8 cellular contexts compared by ENCODE assay signal in genomic region chr3:153161714-153162512, GRCh38. TPM values are rescaled to one million over a fixed set of nuclear protein-coding genes. Genes with fewer than 3 reads are reported as not detected.
DNase-seq lines count a peak whose midpoint lies in the region; ATAC-seq and TF ChIP-seq lines count a peak whose summit lies in the region.

Gene RAP2B (plus strand): TSS chr3:153162226. CDS start chr3:153162694, 468 bp downstream.

- 0 to 1% (median 0%) methylated on average over 26 to 91 of the region's 91 CpGs for WGBS in adrenal gland, 4 donors
- WGBS in heart right ventricle, 2 donors, result 0 to 1% methylated on average over 87 to 91 of the region's 91 CpGs
- WGBS in upper lobe of left lung, 2 donors, result 0 to 1% methylated on average over 17 to 69 of the region's 91 CpGs

- H3K4me1 ChIP-seq in adrenal gland (replicated peaks in 1 of 2), result peaks cover 0 to 6% of the 10 kb centered on the region in 2 donors
- H3K4me1 ChIP-seq in heart right ventricle, result peaks cover 0 to 38% (median 33%) of the 10 kb centered on the region in 9 donors
- H3K4me1 ChIP-seq in upper lobe of left lung, result peaks cover 22 to 40% (median 28%) of the 10 kb centered on the region in 4 donors

- H3K27ac ChIP-seq in adrenal gland, result peak within 1 kb of the TSS; percentile 82 to 96 (median 93)
- peak within 1 kb of the TSS; percentile 82 to 96 (median 92) for H3K27ac ChIP-seq in heart right ventricle
- peak within 1 kb of the TSS; percentile 92 to 97 (median 96) for H3K27ac ChIP-seq in upper lobe of left lung

- TF ChIP-seq CTCF in GM10266 (IDR thresholded peaks at IDR 0.05; ENCODE audit: control insufficient read depth, insufficient read depth, low read depth, missing control alignments) (no peak), adrenal gland (IDR thresholded peaks at IDR 0.05) (peak in 1 of 6 experiments; percentile 23), heart right ventricle (IDR thresholded peaks at IDR 0.05) (peak in 2 of 9 donors; percentile 12 to 16), upper lobe of left lung (IDR thresholded peaks at IDR 0.05) (peak in 4 of 6 experiments; percentile 17 to 54 (median 31))

- peak in 1 of 4 donors; percentile 74 for TF ChIP-seq EP300 in upper lobe of left lung (IDR thresholded peaks at IDR 0.05)

- no peaks in the 10 kb centered on the region for H3K9me3 ChIP-seq in adrenal gland (replicated peaks in 1 of 3)
- H3K9me3 ChIP-seq in heart right ventricle, result no peaks in the 10 kb centered on the region
- H3K9me3 ChIP-seq in upper lobe of left lung, result no peaks in the 10 kb centered on the region

- TF ChIP-seq POLR2A in adrenal gland (IDR thresholded peaks at IDR 0.05) (peak; percentile 89 to 93), upper lobe of left lung (IDR thresholded peaks at IDR 0.05) (peak; percentile 71 to 99 (median 94))

- H3K4me3 ChIP-seq in adrenal gland, result peak within 1 kb of the TSS; percentile 50 to 91 (median 72)
- H3K4me3 ChIP-seq in heart right ventricle, result peak within 1 kb of the TSS; percentile 68 to 96 (median 82)
- peak within 1 kb of the TSS; percentile 70 to 94 (median 84) for H3K4me3 ChIP-seq in upper lobe of left lung

- ATAC-seq in HG02571 (IDR thresholded peaks at IDR 0.05; ENCODE audit: unreplicated experiment) (peak; percentile 46), heart right ventricle (peak; percentile 87 to 98 (median 92)), upper lobe of left lung (ENCODE audit: low FRiP score in 2 of 2) (peak; percentile 93 to 94)

- intact Hi-C loops in adrenal gland (cut with DNase I) (no loop called here), heart right ventricle (cut with DNase I) (loop anchor here in 8 of 10 donors (5.0 to 10.0 kb wide), 9 partner anchors 60 to 603 kb away; no protein-coding TSS in a partner anchor), posterior vena cava (cut with DNase I) (loop anchor here (10.0 kb wide), 2 partner anchors 107 to 603 kb away; no protein-coding TSS in a partner anchor)

- H3K36me3 ChIP-seq in adrenal gland (replicated peaks in 1 of 2) (no peaks in the 10 kb centered on the region), heart right ventricle (peaks cover 0 to 7% (median 0%) of the 10 kb centered on the region in 9 donors), upper lobe of left lung (no peaks in the 10 kb centered on the region)

- H3K27me3 ChIP-seq in adrenal gland, result no peaks in the 10 kb centered on the region
- H3K27me3 ChIP-seq in heart right ventricle, result no peaks in the 10 kb centered on the region
- H3K27me3 ChIP-seq in upper lobe of left lung, result no peaks in the 10 kb centered on the region

- peak; percentile 96 for DNase-seq in GM10266 (ENCODE audit: extremely low spot score)
- DNase-seq in NCI-H1048 (lab: John Stamatoyannopoulos, UW), result peak; percentile 61
- DNase-seq in T-helper 1 cell, result peak; percentile 91 to 95 (median 92)
- peak; percentile 96 to 98 (median 98) for DNase-seq in adrenal gland
- DNase-seq in heart right ventricle, result peak; percentile 98
- DNase-seq in posterior vena cava (ENCODE audit: low spot score), result peak; percentile 99
- DNase-seq in upper lobe of left lung, result peak; percentile 98 to 100

RNA-seq across cellular contexts. Expression of gene RAP2B, which starts in this region (rescaled TPM):
- total RNA-seq in adrenal gland (10 to 100 TPM in 7 of 8 donors, 1 to 10 TPM in 1; 9.2 to 25.1 (median 11.7) TPM), heart right ventricle (10 to 100 TPM in 1 of 10 donors, 1 to 10 TPM in 9; 2.4 to 11.1 (median 3.6) TPM), posterior vena cava (10 to 100 TPM; 10.7 to 14.1 TPM), upper lobe of left lung (10 to 100 TPM; 12.3 to 32.0 (median 22.9) TPM)
- polyA plus RNA-seq in adrenal gland (1 to 10 TPM; 2.9 to 4.8 (median 2.9) TPM), heart right ventricle (1 to 10 TPM; 1.1 to 1.3 TPM)

Comparison
In these comparisons a context has a peak if more than half of its experiments do, and no peak if none do; other contexts are left out.
1. Peak in every context shown above with its lines: DNase-seq, ATAC-seq, H3K4me3 ChIP-seq and H3K27ac ChIP-seq.
2. intact Hi-C loops: an anchor here in heart right ventricle (5.0 to 10.0 kb wide) and posterior vena cava (10.0 kb wide); none called in adrenal gland.